8 cellular contexts compared by ENCODE assay signal in genomic region chr14:54566152-54566409, GRCh38. TPM values are rescaled to one million over a fixed set of nuclear protein-coding genes. Genes with fewer than 3 reads are reported as not detected.
DNase-seq lines count a peak whose midpoint lies in the region; ATAC-seq and TF ChIP-seq lines count a peak whose summit lies in the region.

No MANE protein-coding gene starts in this region.

- peak overlapping the region; percentile 64 for H3K27ac ChIP-seq in CD8-positive, alpha-beta memory T cell (ENCODE audit: low read depth, low read length)
- H3K27ac ChIP-seq in adrenal gland, result peak overlapping the region; percentile 96 to 99 (median 98)

- peak overlapping the region; percentile 81 for H3K4me3 ChIP-seq in CD8-positive, alpha-beta memory T cell (ENCODE audit: low read length)
- peak overlapping the region; percentile 27 to 67 (median 58) for H3K4me3 ChIP-seq in adrenal gland

- H3K4me1 ChIP-seq in CD8-positive, alpha-beta memory T cell (ENCODE audit: insufficient read depth, low read length), result peaks cover 18% of the 10 kb centered on the region
- H3K4me1 ChIP-seq in adrenal gland (replicated peaks in 1 of 2), result peaks cover 0 to 23% of the 10 kb centered on the region in 2 donors

- 0 to 2% (median 0%) methylated on average over 2 to 38 of the region's 38 CpGs; no CpG with 5 or more reads in 1 of the 4 donors for WGBS in adrenal gland, 4 donors

- H3K9me3 ChIP-seq in CD8-positive, alpha-beta memory T cell (ENCODE audit: low read length), result no peaks in the 10 kb centered on the region
- no peaks in the 10 kb centered on the region for H3K9me3 ChIP-seq in adrenal gland (replicated peaks in 1 of 3)

- H3K27me3 ChIP-seq in CD8-positive, alpha-beta memory T cell (ENCODE audit: insufficient read depth, low read length, poor library complexity, severe bottlenecking), result peaks cover 12% of the 10 kb centered on the region
- no peaks in the 10 kb centered on the region for H3K27me3 ChIP-seq in adrenal gland

- ATAC-seq in HG02759 (IDR thresholded peaks at IDR 0.05; ENCODE audit: unreplicated experiment) (peak; percentile 8), memory B cell (ENCODE audit: low read depth) (no peak)

- H3K4me3 Mint-ChIP-seq in CD8-positive, alpha-beta memory T cell, result peak overlapping the region; percentile 81 to 97 (median 86)
- peak overlapping the region; percentile 88 for H3K4me3 Mint-ChIP-seq in memory B cell

- intact Hi-C loops in adrenal gland (cut with DNase I), result loop anchor here (5.0 to 10.0 kb wide), 2 partner anchors 126 to 239 kb away; no protein-coding TSS in a partner anchor

- peaks cover 15 to 32% of the 10 kb centered on the region in 2 donors for H3K27me3 Mint-ChIP-seq in CD8-positive, alpha-beta memory T cell
- H3K27me3 Mint-ChIP-seq in memory B cell, result no peaks in the 10 kb centered on the region

- peak overlapping the region in 5 of 8 donors; percentile 65 to 94 (median 81) for H3K27ac Mint-ChIP-seq in CD8-positive, alpha-beta memory T cell
- H3K27ac Mint-ChIP-seq in memory B cell, result peak overlapping the region; percentile 98

- no peaks in the 10 kb centered on the region for H3K9me3 Mint-ChIP-seq in CD8-positive, alpha-beta memory T cell
- H3K9me3 Mint-ChIP-seq in memory B cell, result no peaks in the 10 kb centered on the region

- CTCF ChIA-PET in CD8-positive, alpha-beta memory T cell (lab: Charles Lee), result interaction anchor here (1.0 to 7.6 kb wide), 5 partner anchors 125 to 418 kb away, joined by 3 to 114 read pairs (median 3); partner anchors contain the start of gene GCH1

- TF ChIP-seq POLR2A in adrenal gland (IDR thresholded peaks at IDR 0.05), result no peak

- no peak for TF ChIP-seq CTCF in adrenal gland (IDR thresholded peaks at IDR 0.05)

- H3K4me1 Mint-ChIP-seq in CD8-positive, alpha-beta memory T cell, result peaks cover 16 to 23% (median 16%) of the 10 kb centered on the region in 3 donors
- H3K4me1 Mint-ChIP-seq in memory B cell, result peaks cover 14% of the 10 kb centered on the region

- POLR2A ChIA-PET in CD8-positive, alpha-beta memory T cell (lab: Charles Lee), result interaction anchor here (0.6 to 2.0 kb wide), 6 partner anchors 56 to 485 kb away, joined by 3 to 12 read pairs (median 3); partner anchors contain the start of genes CGRRF1 and MAPK1IP1L

- no peaks in the 10 kb centered on the region for H3K36me3 ChIP-seq in CD8-positive, alpha-beta memory T cell (ENCODE audit: insufficient read depth, low read length)
- H3K36me3 ChIP-seq in adrenal gland (replicated peaks in 1 of 2), result no peaks in the 10 kb centered on the region

- H3K36me3 Mint-ChIP-seq in CD8-positive, alpha-beta memory T cell, result peaks cover 0 to 8% (median 0%) of the 10 kb centered on the region in 3 donors
- H3K36me3 Mint-ChIP-seq in memory B cell, result no peaks in the 10 kb centered on the region

- no peak for DNase-seq in CD8-positive, alpha-beta memory T cell
- DNase-seq in adrenal gland, result no peak
- DNase-seq in memory B cell (ENCODE audit: low spot score in 2 of 2), result no peak
- DNase-seq in NCI-H82 (lab: John Stamatoyannopoulos, UW), result no peak
- no peak for DNase-seq in NCI-H1048 (lab: John Stamatoyannopoulos, UW)
- DNase-seq in SHP77 (lab: John Stamatoyannopoulos, UW), result no peak
- no peak for DNase-seq in HCEC 1CT

RNA-seq across cellular contexts. Expression of gene SAMD4A, which starts 0.8 kb away (rescaled TPM):
- total RNA-seq in CD8-positive, alpha-beta memory T cell, result 1 to 10 TPM; 2.4 to 2.7 TPM
- not detected for polyA plus RNA-seq in CD8-positive, alpha-beta memory T cell
- 10 to 100 TPM in 5 of 8 donors, 1 to 10 TPM in 3; 8.2 to 13.2 (median 10.7) TPM for total RNA-seq in adrenal gland
- 1 to 10 TPM; 2.2 to 7.0 (median 3.0) TPM for polyA plus RNA-seq in adrenal gland

RNA-seq across cellular contexts. Expression of gene CGRRF1, which starts 56.4 kb away (rescaled TPM):
- 10 to 100 TPM; 13.3 to 15.3 TPM for total RNA-seq in CD8-positive, alpha-beta memory T cell
- polyA plus RNA-seq in CD8-positive, alpha-beta memory T cell, result 27.3 TPM
- total RNA-seq in adrenal gland, result 10 to 100 TPM in 7 of 8 donors, 1 to 10 TPM in 1; 9.4 to 22.9 (median 18.3) TPM
- 10 to 100 TPM; 16.8 to 26.9 (median 23.4) TPM for polyA plus RNA-seq in adrenal gland
